ENCODE assay signal across 8 cellular contexts in the genomic region with DNA sequence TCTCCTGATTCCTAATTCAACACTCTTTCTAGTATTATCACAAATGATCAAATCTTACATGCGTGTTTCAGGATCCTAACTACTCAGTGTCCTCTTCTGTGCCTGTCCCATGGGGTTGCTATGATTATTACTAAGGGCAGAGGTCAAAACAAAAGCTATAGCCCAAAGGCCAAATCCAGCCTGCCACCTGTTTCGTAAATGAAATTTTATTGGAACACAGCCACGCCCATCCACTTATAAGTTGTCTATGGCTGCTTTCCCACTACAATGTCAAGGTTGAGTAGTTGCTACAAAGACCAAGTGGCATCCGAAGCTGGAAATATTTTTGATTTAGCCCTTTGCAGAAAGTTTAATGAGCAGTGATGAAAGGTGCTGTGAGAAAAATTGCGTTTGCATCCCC.
"Had no signal": no experiment of that assay in that cellular context is flagged by ENCODE, and none has a peak within 500 bp of the region (broad histone marks: within the 10 kb centered on the region; RNA-seq: fewer than 3 reads in every experiment).

No MANE protein-coding gene starts in this region.

- H3K9ac ChIP-seq: GM23248 had no signal

- H3K36me3 ChIP-seq: HAP-1 had no signal

- FAIRE-seq: HepG2 had no signal

- H3K4me3 ChIP-seq: GM23248, HAP-1 had no signal

- H3K9me3 ChIP-seq: HAP-1 had no signal

- DNase-seq: GM23248, GOT3, H7, HFFc6 had no signal

- H3K4me1 ChIP-seq: HAP-1 had no signal

- H3K27ac ChIP-seq: GM23248, HL-60 had no signal

- ATAC-seq: HCT116, HepG2 had no signal
